In the genomic region with DNA sequence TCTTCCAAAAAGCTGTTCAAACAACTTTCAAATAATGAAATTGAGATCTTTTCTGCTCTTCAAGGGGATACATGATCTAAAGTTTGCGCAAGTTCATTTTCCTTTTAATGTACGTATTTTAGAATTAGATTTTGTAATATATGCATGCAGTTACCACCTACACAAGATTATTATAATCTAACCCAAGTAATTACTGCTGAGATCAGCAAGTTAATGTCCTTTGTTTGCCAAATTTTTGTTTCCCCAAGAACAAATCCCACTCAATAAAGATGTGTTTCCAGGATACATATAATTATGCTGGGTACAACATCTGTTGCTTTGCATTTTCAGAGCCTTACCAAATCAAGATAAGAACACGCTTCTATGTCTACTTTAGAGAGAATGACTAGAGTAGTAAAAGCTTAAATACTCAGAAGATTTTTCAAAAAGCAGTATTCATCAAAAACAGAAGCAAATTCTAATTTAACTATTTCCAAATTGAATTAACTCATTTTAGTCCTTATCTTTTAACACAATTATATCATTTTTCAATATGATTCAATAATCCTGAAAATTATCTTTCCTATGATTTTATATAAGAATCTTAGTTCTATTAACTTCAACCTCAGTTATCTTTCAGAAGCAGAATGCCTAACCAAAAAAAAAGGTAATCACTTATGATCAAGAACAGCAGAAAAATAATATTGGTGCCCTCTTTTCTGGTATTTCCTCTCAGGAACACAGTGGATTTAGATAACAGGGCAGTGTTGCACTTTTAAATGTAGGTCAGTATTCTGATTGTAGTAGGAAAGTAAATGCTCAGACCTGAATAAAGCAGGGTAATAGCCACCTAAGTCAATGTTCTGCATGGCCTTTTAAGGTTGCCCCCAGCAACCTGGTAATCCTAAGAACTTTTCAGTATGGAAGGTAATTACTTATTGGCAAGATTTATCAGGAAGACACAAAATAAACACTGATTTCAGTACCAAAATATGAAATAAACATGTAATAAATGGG, we compare ENCODE assay signal across 19 cellular contexts. TPM values are rescaled to one million over a fixed set of nuclear protein-coding genes. Genes with fewer than 3 reads are reported as not detected.
"Had no signal": no experiment of that assay in that cellular context is flagged by ENCODE, and none has a peak within 500 bp of the region (broad histone marks: within the 10 kb centered on the region; RNA-seq: fewer than 3 reads in every experiment).

No MANE protein-coding gene starts in this region.

- H3K4me1 ChIP-seq: adrenal gland, gastroesophageal sphincter, heart right ventricle, lower lobe of right lung, neural progenitor cell, psoas muscle, sigmoid colon, spleen, suprapubic skin had no signal

- ATAC-seq: activated CD8-positive, alpha-beta T cell treated with anti-CD3 and anti-CD28 coated beads, Interleukin-2, amount 10 ng/mL, durations not matched to agents 7 days and 5 days; gastroesophageal sphincter; heart right ventricle; left colon; lower lobe of right lung; psoas muscle had no signal

- H3K36me3 ChIP-seq: adrenal gland, cardiac muscle cell, gastroesophageal sphincter, heart right ventricle, lower lobe of right lung, neural progenitor cell, sigmoid colon, spleen, suprapubic skin had no signal

- H3K27me3 ChIP-seq: adrenal gland, cardiac muscle cell, gastroesophageal sphincter, sigmoid colon, suprapubic skin had no signal

- H3K9ac ChIP-seq: neural progenitor cell had no signal

- DNase-seq: activated CD4-positive, alpha-beta T cell treated with anti-CD3 and anti-CD28 coated beads, Interleukin-2, amount 10 ng/mL, durations not matched to agents 24 days and 14 days; activated CD4-positive, CD25-positive, alpha-beta regulatory T cell; activated CD8-positive, alpha-beta memory T cell treated with anti-CD3 and anti-CD28 coated beads, Interleukin-2, amount 50 U/mL, for 4 hours; activated CD8-positive, alpha-beta T cell treated with anti-CD3 and anti-CD28 coated beads, Interleukin-2, amount 10 ng/mL, durations not matched to agents 7 days and 5 days; activated effector memory CD4-positive, alpha-beta T cell treated with anti-CD3 and anti-CD28 coated beads, Interleukin-2, amount 50 U/mL, for 16 hours; activated T-cell treated with anti-CD3 and anti-CD28 coated beads, Interleukin-2, amount 50 U/mL, for 48 hours; adrenal gland; heart right ventricle; left colon; lower lobe of right lung; midbrain; psoas muscle; sigmoid colon; spleen had no signal

- H3K4me3 ChIP-seq: adrenal gland, cardiac muscle cell, gastroesophageal sphincter, heart right ventricle, lower lobe of right lung, neural progenitor cell, psoas muscle, sigmoid colon, spleen, suprapubic skin had no signal

- H3K9me3 ChIP-seq: adrenal gland, gastroesophageal sphincter, heart right ventricle, lower lobe of right lung, psoas muscle, sigmoid colon, spleen, suprapubic skin had no signal

RNA-seq across cellular contexts. Expression of a gene that starts 28.0 kb away (rescaled TPM):
- total RNA-seq: activated CD8-positive, alpha-beta T cell treated with anti-CD3 and anti-CD28 coated beads, Interleukin-2, amount 10 ng/mL, durations not matched to agents 7 days and 5 days; adrenal gland; heart right ventricle; osteocyte; psoas muscle; sigmoid colon; suprapubic skin had no signal

RNA-seq across cellular contexts. Expression of a gene that starts 51.4 kb away (rescaled TPM):
- total RNA-seq: activated CD4-positive, alpha-beta T cell treated with anti-CD3 and anti-CD28 coated beads, Interleukin-2, amount 10 ng/mL, durations not matched to agents 24 days and 14 days; activated CD8-positive, alpha-beta T cell treated with anti-CD3 and anti-CD28 coated beads, Interleukin-2, amount 10 ng/mL, durations not matched to agents 7 days and 5 days; adrenal gland; cardiac muscle cell; gastroesophageal sphincter; heart right ventricle; lower lobe of right lung; osteocyte; psoas muscle; sigmoid colon; spleen; suprapubic skin had no signal
